ENCODE assay signal across 8 cellular contexts in genomic region chr7:17298102-17298839, GRCh38. TPM values are rescaled to one million over a fixed set of nuclear protein-coding genes. Genes with fewer than 3 reads are reported as not detected.
DNase-seq lines count a peak whose midpoint lies in the region; ATAC-seq and TF ChIP-seq lines count a peak whose summit lies in the region.

Gene AHR, plus strand, starts transcription at chr7:17298652. Its CDS starts 613 bp downstream, at chr7:17299265.

- intact Hi-C loops in activated B cell treated with CpG ODN at 0.5 μM for 24 hours (cut with micrococcal nuclease): loop anchor here (1.0 to 2.0 kb wide), 8 partner anchors 64 to 877 kb away; partner anchors contain the start of genes BZW2, CRPPA and SNX13

- DNase-seq in NCI-H187 (lab: John Stamatoyannopoulos, UW): peak; percentile 37 to 76
- no peak for DNase-seq in NCI-H187 treated with DMSO at 0.1 percent for 48 hours (lab: John Stamatoyannopoulos, UW)
- DNase-seq in NCI-H2196 (lab: John Stamatoyannopoulos, UW; ENCODE audit: unreplicated experiment): peak; percentile 76
- no peak for DNase-seq in activated B cell treated with CpG ODN at 0.5 μM for 24 hours
- DNase-seq in central memory CD4-positive, alpha-beta T cell: peak; percentile 81
- DNase-seq in islet precursor cell: peak; percentile 91
- peak; percentile 82 to 86 (median 84) for DNase-seq in stimulated activated CD4-positive, alpha-beta T cell treated with anti-CD3 and anti-CD28 coated beads, Interleukin-12 subunit alpha, Interleukin-12 subunit beta, amount 100 ng/mL, for 48 hours (ENCODE audit: low read depth in 2 of 3, low spot score in 1 of 3)

- ATAC-seq in HG02973 (IDR thresholded peaks at IDR 0.05; ENCODE audit: unreplicated experiment) (peak; percentile 56), activated B cell treated with CpG ODN at 0.5 μM for 24 hours (ENCODE audit: low read depth) (peak; percentile 80)

- no peak for TF ChIP-seq CTCF in activated B cell treated with CpG ODN at 0.5 μM for 24 hours (IDR thresholded peaks at IDR 0.05)

- H3K27me3 Mint-ChIP-seq in activated B cell treated with CpG ODN at 0.5 μM for 24 hours: no peaks in the 10 kb centered on the region

- peak within 1 kb of the TSS; percentile 86 for H3K27ac Mint-ChIP-seq in activated B cell treated with CpG ODN at 0.5 μM for 24 hours

- peaks cover 5% of the 10 kb centered on the region for H3K36me3 Mint-ChIP-seq in activated B cell treated with CpG ODN at 0.5 μM for 24 hours (ENCODE audit: low read depth)

- H3K9me3 Mint-ChIP-seq in activated B cell treated with CpG ODN at 0.5 μM for 24 hours: peaks cover 6% of the 10 kb centered on the region

- POLR2A ChIA-PET in activated B cell treated with CpG ODN at 0.5 μM for 24 hours (lab: Charles Lee): interaction anchor here (0.6 to 2.4 kb wide), 18 partner anchors 9 to 1303 kb away, joined by 3 to 10 read pairs (median 5); partner anchors contain the start of genes ANKMY2 and BZW2

- peaks cover 38% of the 10 kb centered on the region for H3K4me1 Mint-ChIP-seq in activated B cell treated with CpG ODN at 0.5 μM for 24 hours

- H3K4me3 Mint-ChIP-seq in activated B cell treated with CpG ODN at 0.5 μM for 24 hours: peak within 1 kb of the TSS; percentile 86

- CTCF ChIA-PET in activated B cell treated with CpG ODN at 0.5 μM for 24 hours (lab: Charles Lee): interaction anchor here (1.0 to 2.6 kb wide), 2 partner anchors 236 to 289 kb away, joined by 4 to 9 read pairs; no protein-coding TSS in a partner anchor

RNA-seq across cellular contexts. Expression of gene AHR, which starts in this region (rescaled TPM):
- 21.4 and 24.4 TPM in 2 replicates for total RNA-seq in activated B cell treated with CpG ODN at 0.5 μM for 24 hours

Comparison
In these comparisons a context has a peak if more than half of its experiments do, and no peak if none do; other contexts are left out.
1. DNase-seq: peak in NCI-H187 (2 of 2), NCI-H2196 (single experiment), central memory CD4-positive, alpha-beta T cell (single experiment), islet precursor cell (single experiment) and stimulated activated CD4-positive, alpha-beta T cell treated with anti-CD3 and anti-CD28 coated beads, Interleukin-12 subunit alpha, Interleukin-12 subunit beta, amount 100 ng/mL, for 48 hours (3 of 3); none in NCI-H187 treated with DMSO at 0.1 percent for 48 hours (single experiment) and activated B cell treated with CpG ODN at 0.5 μM for 24 hours (single experiment).